19 cellular contexts compared by ENCODE assay signal in the genomic region with DNA sequence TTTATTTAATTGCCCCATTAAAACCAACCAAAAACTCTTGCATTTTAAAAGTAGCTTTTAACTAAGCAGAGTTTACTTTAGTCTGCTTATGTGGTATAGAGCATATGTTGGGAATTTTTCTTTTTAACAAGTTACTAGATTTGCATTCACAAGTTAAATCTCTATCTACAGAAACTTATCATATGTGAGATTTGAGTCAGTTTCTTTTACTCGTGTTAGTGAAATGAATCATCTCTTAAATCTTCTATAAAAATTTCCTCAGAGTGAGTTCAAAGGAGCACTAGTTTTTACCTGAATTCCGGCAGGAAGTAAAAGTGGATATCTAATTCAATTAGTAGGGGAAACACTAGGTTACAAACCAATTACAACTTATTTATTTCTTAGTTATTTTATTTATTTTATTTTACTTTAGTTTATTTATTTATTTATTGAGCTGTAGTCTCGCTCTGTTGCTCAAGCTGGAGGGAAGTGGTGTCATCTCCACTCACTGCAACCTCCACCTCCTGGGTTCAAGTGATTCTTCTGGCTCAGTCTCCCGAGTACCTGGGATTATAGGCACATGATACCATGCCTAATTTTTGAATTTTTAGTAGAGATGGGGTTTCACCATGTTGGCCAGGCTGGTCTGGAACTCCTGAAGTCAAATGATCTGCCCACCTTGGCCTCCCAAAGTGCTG.
A peak's percentile ranks its signal among the peaks of the same experiment; 100 is the strongest.
DNase-seq lines count a peak whose midpoint lies in the region; ATAC-seq and TF ChIP-seq lines count a peak whose summit lies in the region.
"Had no signal": no experiment of that assay in that cellular context is flagged by ENCODE, and none has a peak within 500 bp of the region (broad histone marks: within the 10 kb centered on the region; RNA-seq: fewer than 3 reads in every experiment).

No MANE protein-coding gene starts in this region.

- H3K9me3 ChIP-seq in SU-DHL-6 (ENCODE audit: insufficient read depth, low read length) (no peaks in the 10 kb centered on the region), right lobe of liver (no peaks in the 10 kb centered on the region)
- H3K9me3 ChIP-seq: prostate gland had no signal

- no peak overlapping the region for H3K9ac ChIP-seq in SU-DHL-6 (ENCODE audit: low read length)

- H3K27me3 ChIP-seq in SU-DHL-6 (ENCODE audit: low read length), result no peaks in the 10 kb centered on the region
- H3K27me3 ChIP-seq in right lobe of liver, result no peaks in the 10 kb centered on the region

- TF ChIP-seq POLR2A in right lobe of liver (IDR thresholded peaks at IDR 0.05) (no peak), erythroblast (IDR thresholded peaks at IDR 0.05; ENCODE audit: low read length) (no peak)

- H3K4me2 ChIP-seq in SU-DHL-6 (ENCODE audit: low read depth, low read length, poor library complexity, severe bottlenecking), result no peak overlapping the region

- no peaks in the 10 kb centered on the region for H3K9me2 ChIP-seq in SU-DHL-6 (replicated peaks; ENCODE audit: insufficient read depth, low read length)

- intact Hi-C loops in right lobe of liver (cut with DNase I), result no loop called here

- H3K4me3 ChIP-seq in SU-DHL-6 (ENCODE audit: insufficient read depth, low read length, poor library complexity, severe bottlenecking), result no peak overlapping the region
- H3K4me3 ChIP-seq in right lobe of liver, result no peak overlapping the region
- H3K4me3 ChIP-seq: prostate gland, SK-N-MC had no signal

- DNase-seq in NCI-H1092 (lab: John Stamatoyannopoulos, UW), result no peak
- no peak for DNase-seq in right lobe of liver
- no peak for DNase-seq in stimulated activated CD4-positive, alpha-beta T cell treated with anti-CD3 and anti-CD28 coated beads, Interleukin-2, amount 100 ng/mL, for 24 hours
- no peak for DNase-seq in erythroblast (lab: John Stamatoyannopoulos, UW)
- DNase-seq: activated CD4-positive, alpha-beta T cell treated with anti-CD3 and anti-CD28 coated beads, Interleukin-2, amount 50 U/mL, for 48 hours; activated naive CD8-positive, alpha-beta T cell treated with anti-CD3 and anti-CD28 coated beads, Interleukin-2, amount 50 U/mL, for 24 hours; activated T-cell treated with anti-CD3 and anti-CD28 coated beads, Interleukin-2, amount 50 U/mL, for 72 hours; caudate nucleus; effector CD4-positive, alpha-beta T cell; GF-D8; Kasumi-1; NCI-H1436; NCI-H2227 treated with DMSO at 0.1 percent for 48 hours had no signal

- 47% methylated on average over 3 of the region's 4 CpGs for WGBS in right lobe of liver (ENCODE audit: insufficient coverage, low coverage, low lambda C conversion rate, missing lambda C conversion rate)

- no peaks in the 10 kb centered on the region for H3K36me3 ChIP-seq in SU-DHL-6 (ENCODE audit: low read length)
- H3K36me3 ChIP-seq in right lobe of liver, result no peaks in the 10 kb centered on the region
- H3K36me3 ChIP-seq: prostate gland had no signal

- H2AFZ ChIP-seq in SU-DHL-6 (ENCODE audit: low read depth, low read length, severe bottlenecking), result peak overlapping the region; percentile 41

- H3K27ac ChIP-seq in SU-DHL-6 (ENCODE audit: low read depth, low read length) (no peak overlapping the region), right lobe of liver (no peak overlapping the region)
- H3K27ac ChIP-seq: prostate gland, SK-N-MC had no signal

- no peaks in the 10 kb centered on the region for H3K79me2 ChIP-seq in SU-DHL-6 (ENCODE audit: insufficient read depth, low read length)

- TF ChIP-seq CTCF in SU-DHL-6 (IDR thresholded peaks at IDR 0.05; ENCODE audit: insufficient read depth, low read length, poor library complexity, severe bottlenecking) (no peak), right lobe of liver (IDR thresholded peaks at IDR 0.05) (no peak)

- no peaks in the 10 kb centered on the region for H3K4me1 ChIP-seq in right lobe of liver
- H3K4me1 ChIP-seq: prostate gland had no signal

- no peaks in the 10 kb centered on the region for H4K20me1 ChIP-seq in SU-DHL-6 (ENCODE audit: low read depth, low read length)

- ATAC-seq in GM19023 (IDR thresholded peaks at IDR 0.05; ENCODE audit: unreplicated experiment), result peak; percentile 73
- peak; percentile 67 for ATAC-seq in GM21825 (IDR thresholded peaks at IDR 0.05; ENCODE audit: unreplicated experiment)
- ATAC-seq in HG03108 (IDR thresholded peaks at IDR 0.05; ENCODE audit: unreplicated experiment), result peak; percentile 65
- no peak for ATAC-seq in right lobe of liver
- ATAC-seq: activated naive CD8-positive, alpha-beta T cell treated with anti-CD3 and anti-CD28 coated beads, Interleukin-2, amount 50 U/mL, for 24 hours; activated T-cell treated with anti-CD3 and anti-CD28 coated beads, Interleukin-2, amount 50 U/mL, for 72 hours had no signal

- no peaks in the 10 kb centered on the region for H3F3A ChIP-seq in SU-DHL-6 (ENCODE audit: insufficient read depth)

Comparison
In these comparisons a context has a peak if more than half of its experiments do, and no peak if none do; other contexts are left out.
1. ATAC-seq: peak in GM19023 (single experiment), GM21825 (single experiment) and HG03108 (single experiment); none in right lobe of liver (0 of 4).